Comparison of ENCODE assay signal across 13 cellular contexts in genomic region chr17:77245162-77245926, GRCh38.
DNase-seq lines count a peak whose midpoint lies in the region; ATAC-seq and TF ChIP-seq lines count a peak whose summit lies in the region.
"Had no signal": no experiment of that assay in that cellular context is flagged by ENCODE, and none has a peak within 500 bp of the region (broad histone marks: within the 10 kb centered on the region; RNA-seq: fewer than 3 reads in every experiment).

No MANE protein-coding gene starts in this region.

- H3K4me1 Mint-ChIP-seq in activated CD8-positive, alpha-beta T cell treated with anti-CD3 and anti-CD28 coated beads for 36 hours (ENCODE audit: low read depth), result peaks cover 9% of the 10 kb centered on the region

- H3K27me3 Mint-ChIP-seq in activated CD8-positive, alpha-beta T cell treated with anti-CD3 and anti-CD28 coated beads for 36 hours, result peaks cover 11% of the 10 kb centered on the region

- H4K20me1 ChIP-seq in PC-9 (ENCODE audit: insufficient read depth), result no peaks in the 10 kb centered on the region

- H2AFZ ChIP-seq in PC-9, result no peak overlapping the region
- H2AFZ ChIP-seq: hepatocyte had no signal

- CTCF ChIA-PET in activated CD8-positive, alpha-beta T cell treated with anti-CD3 and anti-CD28 coated beads for 36 hours (lab: Charles Lee), result interaction anchor here (1.5 kb wide), 1 partner anchor 158 kb away, joined by 6 read pairs; no protein-coding TSS in a partner anchor
- CTCF ChIA-PET in PC-9 (lab: Charles Lee), result no interaction called here

- H3K27ac ChIP-seq in PC-9, result no peak overlapping the region
- H3K27ac ChIP-seq: hepatocyte had no signal

- H3K9me3 ChIP-seq in PC-9 (ENCODE audit: insufficient read depth, low read depth) (no peaks in the 10 kb centered on the region), MG63 (no peaks in the 10 kb centered on the region)

- H3K4me3 ChIP-seq in PC-9, result no peak overlapping the region
- no peak overlapping the region for H3K4me3 ChIP-seq in MG63
- H3K4me3 ChIP-seq: hepatocyte had no signal

- no peaks in the 10 kb centered on the region for H3K79me2 ChIP-seq in PC-9 (ENCODE audit: low read depth)
- H3K79me2 ChIP-seq: hepatocyte had no signal

- no peaks in the 10 kb centered on the region for H3K9me3 Mint-ChIP-seq in activated CD8-positive, alpha-beta T cell treated with anti-CD3 and anti-CD28 coated beads for 36 hours

- BruUV-seq in PC-9 (replicated peaks; lab: Mats Ljungman, UMichigan), result no TSS peak

- no peak overlapping the region for H3K4me3 Mint-ChIP-seq in activated CD8-positive, alpha-beta T cell treated with anti-CD3 and anti-CD28 coated beads for 36 hours

- DNase-seq in GM13977 (ENCODE audit: low spot score) (peak; percentile 83), pons (ENCODE audit: low spot score) (no peak), PC-9 (no peak), MG63 (no peak)
- DNase-seq in activated CD8-positive, alpha-beta T cell treated with anti-CD3 and anti-CD28 coated beads for 36 hours, result peak; percentile 60
- DNase-seq: activated CD8-positive, alpha-beta memory T cell treated with anti-CD3 and anti-CD28 coated beads, Interleukin-2, amount 50 U/mL, for 4 hours; Karpas-422; NCI-H2107; T-helper 9 cell had no signal

- TF ChIP-seq CTCF in GM13977 (IDR thresholded peaks at IDR 0.05; ENCODE audit: extremely low read depth, insufficient read depth, missing control alignments) (no peak), PC-9 (conservative IDR thresholded peaks at IDR 0.05) (no peak)
- no peak for TF ChIP-seq CTCF in activated CD8-positive, alpha-beta T cell treated with anti-CD3 and anti-CD28 coated beads for 36 hours (IDR thresholded peaks at IDR 0.05)

- POLR2A ChIA-PET in activated CD8-positive, alpha-beta T cell treated with anti-CD3 and anti-CD28 coated beads for 36 hours (lab: Charles Lee), result no interaction called here
- POLR2A ChIA-PET in PC-9 (lab: Charles Lee; ENCODE audit: unreplicated experiment), result no interaction called here

- no peaks in the 10 kb centered on the region; the same call in 1 of the 2 replicates for H3K4me1 ChIP-seq in PC-9 (replicated peaks; ENCODE audit: insufficient read depth)

- in situ Hi-C loops in GM13977 (cut with MboI; ENCODE audit: low pct_unique_long_range_greater_than_20kb, low sequenced_read_pairs, unreplicated experiment), result loop anchor here (10.0 kb wide), 1 partner anchor 151 kb away; no protein-coding TSS in a partner anchor

- no peaks in the 10 kb centered on the region for H3K36me3 Mint-ChIP-seq in activated CD8-positive, alpha-beta T cell treated with anti-CD3 and anti-CD28 coated beads for 36 hours (ENCODE audit: low read depth)

- H3K27ac Mint-ChIP-seq in activated CD8-positive, alpha-beta T cell treated with anti-CD3 and anti-CD28 coated beads for 36 hours, result peak overlapping the region; percentile 77

- H3K27me3 ChIP-seq in PC-9 (ENCODE audit: insufficient read depth, low read depth) (no peaks in the 10 kb centered on the region), MG63 (no peaks in the 10 kb centered on the region)
- H3K27me3 ChIP-seq: hepatocyte had no signal

- H3K36me3 ChIP-seq in PC-9 (ENCODE audit: low read depth), result no peaks in the 10 kb centered on the region
- H3K36me3 ChIP-seq in MG63, result no peaks in the 10 kb centered on the region

- ATAC-seq in GM19351 (IDR thresholded peaks at IDR 0.05; ENCODE audit: unreplicated experiment), result peak; percentile 78
- ATAC-seq in HG02870 (IDR thresholded peaks at IDR 0.05; ENCODE audit: unreplicated experiment), result peak; percentile 57
- peak; percentile 45 for ATAC-seq in activated CD8-positive, alpha-beta T cell treated with anti-CD3 and anti-CD28 coated beads for 36 hours
- ATAC-seq: Panc1 had no signal

- H3F3A ChIP-seq in PC-9 (ENCODE audit: insufficient read depth, low read depth), result no peaks in the 10 kb centered on the region

- intact Hi-C loops in activated CD8-positive, alpha-beta T cell treated with anti-CD3 and anti-CD28 coated beads for 36 hours (cut with micrococcal nuclease), result no loop called here
- intact Hi-C loops in PC-9 (cut with micrococcal nuclease; ENCODE audit: unreplicated experiment), result loop anchor here (5.0 kb wide), 1 partner anchor 378 kb away; the partner anchor contains the start of gene MGAT5B

- H3K4me2 ChIP-seq in PC-9, result no peak overlapping the region
- H3K4me2 ChIP-seq: hepatocyte had no signal

- H3K9me2 ChIP-seq in PC-9 (ENCODE audit: insufficient read depth), result no peaks in the 10 kb centered on the region

Comparison
In these comparisons a context has a peak if more than half of its experiments do, and no peak if none do; other contexts are left out.
1. DNase-seq: peak in GM13977 (single experiment) and activated CD8-positive, alpha-beta T cell treated with anti-CD3 and anti-CD28 coated beads for 36 hours (single experiment); none in pons (single experiment), PC-9 (0 of 2) and MG63 (single experiment).
2. Peak in every context shown above with its lines, with median percentiles within 50 percentile points of each other: ATAC-seq.